In the genomic region with DNA sequence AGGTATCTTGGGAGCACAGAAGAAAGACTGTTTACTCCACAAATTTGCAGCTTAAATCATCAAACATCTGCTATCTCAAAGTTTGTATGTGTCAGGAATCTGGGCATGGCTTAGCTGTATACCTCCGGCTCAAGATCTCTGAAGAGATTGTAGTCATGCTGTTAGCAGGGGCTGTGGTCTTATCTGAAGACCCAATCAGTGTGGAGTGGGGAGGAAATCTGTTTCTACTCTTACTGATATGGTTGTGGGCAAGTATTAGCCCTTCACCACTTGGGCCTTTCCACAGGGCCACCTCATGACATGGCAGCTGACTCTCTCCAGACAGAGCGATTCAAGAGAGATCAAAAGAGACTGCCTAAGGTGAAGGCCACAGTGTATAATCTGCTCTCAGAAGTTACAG, we compare ENCODE assay signal across 32 cellular contexts.
DNase-seq lines count a peak whose midpoint lies in the region; ATAC-seq lines count a peak whose summit lies in the region.
"Had no signal": no experiment of that assay in that cellular context is flagged by ENCODE, and none has a peak within 500 bp of the region (broad histone marks: within the 10 kb centered on the region; RNA-seq: fewer than 3 reads in every experiment).

No MANE protein-coding gene starts in this region.

- peaks cover under 1% of the 10 kb centered on the region for H3K4me1 ChIP-seq in mesendoderm (ENCODE audit: control insufficient read depth, low read depth, low read length)
- H3K4me1 ChIP-seq: A549; BE2C; BLaER1; BLaER1 treated with 17β-estradiol and CSF1 and Interleukin-3, amounts not matched to agents 10 nM and 100 nM had no signal

- H3K56ac ChIP-seq in mesendoderm (ENCODE audit: low read length): no peak overlapping the region

- H4K5ac ChIP-seq in mesendoderm (ENCODE audit: low read length): no peak overlapping the region

- no peak overlapping the region for H3K27ac ChIP-seq in mesendoderm (ENCODE audit: low read depth, low read length)
- H3K27ac ChIP-seq: 22Rv1; A549; BLaER1; BLaER1 treated with 17β-estradiol and CSF1 and Interleukin-3, amounts not matched to agents 10 nM and 100 nM; C4-2B had no signal

- H2BK15ac ChIP-seq in mesendoderm (replicated peaks; ENCODE audit: low read depth): no peak overlapping the region

- H3K79me1 ChIP-seq in mesendoderm (ENCODE audit: low read length): no peaks in the 10 kb centered on the region

- H3K36me3 ChIP-seq in mesendoderm (ENCODE audit: control insufficient read depth, insufficient read depth, low read length): no peaks in the 10 kb centered on the region
- H3K36me3 ChIP-seq: BE2C; BLaER1; BLaER1 treated with 17β-estradiol and CSF1 and Interleukin-3, amounts not matched to agents 10 nM and 100 nM had no signal

- H3K4ac ChIP-seq in mesendoderm (ENCODE audit: low read depth, low read length): no peak overlapping the region

- peak; percentile 36 for DNase-seq in DMS 273 (lab: John Stamatoyannopoulos, UW; ENCODE audit: unreplicated experiment)
- DNase-seq in DMS 273 treated with DMSO at 0.1 percent for 48 hours (lab: John Stamatoyannopoulos, UW): no peak
- peak; percentile 49 to 91 for DNase-seq in NCI-H524 (lab: John Stamatoyannopoulos, UW)
- no peak for DNase-seq in NCI-H524 treated with DMSO at 0.1 percent for 48 hours (lab: John Stamatoyannopoulos, UW)
- DNase-seq in SK-N-DZ (ENCODE audit: low spot score): peak; percentile 51
- DNase-seq in mesendoderm: peak; percentile 34
- no peak for DNase-seq in epidermal melanocyte (ENCODE audit: insufficient read length, low spot score)
- DNase-seq: 8988T; ACHN; AML-193; BE2C; C1 segment of cervical spinal cord; Caco-2; Calu3; CD4-positive, alpha-beta memory T cell; CD4-positive, alpha-beta T cell; CD4-positive, CD25-positive, alpha-beta regulatory T cell; CD8-positive, alpha-beta memory T cell; CD8-positive, alpha-beta T cell; COR-L47; DMS153; DMS53; DMS79; DMS79 treated with DMSO at 0.1 percent for 48 hours; DND-41; EL had no signal

- H2AK5ac ChIP-seq in mesendoderm (ENCODE audit: low read length): no peak overlapping the region

- H3K4me2 ChIP-seq in mesendoderm (ENCODE audit: low read length): no peak overlapping the region
- H3K4me2 ChIP-seq: A549; BLaER1; BLaER1 treated with 17β-estradiol and CSF1 and Interleukin-3, amounts not matched to agents 10 nM and 100 nM had no signal

- ATAC-seq in HG02973 (IDR thresholded peaks at IDR 0.05; ENCODE audit: unreplicated experiment): no peak
- ATAC-seq: A549; CD8-positive, alpha-beta T cell had no signal

- H4K8ac ChIP-seq in mesendoderm (ENCODE audit: low read depth, low read length): no peak overlapping the region

- no peak overlapping the region for H3K9ac ChIP-seq in mesendoderm (ENCODE audit: low read length)
- H3K9ac ChIP-seq: BLaER1; BLaER1 treated with 17β-estradiol and CSF1 and Interleukin-3, amounts not matched to agents 10 nM and 100 nM had no signal

- H2BK120ac ChIP-seq in mesendoderm (ENCODE audit: low read depth, low read length): no peak overlapping the region

- H3K79me2 ChIP-seq in mesendoderm (ENCODE audit: control insufficient read depth, insufficient read depth, low read length): no peaks in the 10 kb centered on the region

- H3K18ac ChIP-seq in mesendoderm (ENCODE audit: low read length): no peak overlapping the region

- no peaks in the 10 kb centered on the region for H3K27me3 ChIP-seq in mesendoderm (ENCODE audit: insufficient read depth, low read length, poor library complexity)
- H3K27me3 ChIP-seq: BE2C; BLaER1; BLaER1 treated with 17β-estradiol and CSF1 and Interleukin-3, amounts not matched to agents 10 nM and 100 nM had no signal

- no peak overlapping the region for H3K4me3 ChIP-seq in mesendoderm (ENCODE audit: low read length)
- H3K4me3 ChIP-seq: A549; BLaER1; BLaER1 treated with 17β-estradiol and CSF1 and Interleukin-3, amounts not matched to agents 10 nM and 100 nM had no signal

- H3K23ac ChIP-seq in mesendoderm (ENCODE audit: low read length): no peak overlapping the region

- no peak overlapping the region for H2BK5ac ChIP-seq in mesendoderm (ENCODE audit: low read length)

- WGBS in mesendoderm (ENCODE audit: extremely low coverage, insufficient coverage, low lambda C conversion rate): no CpG with 5 or more reads among the region's 2 CpGs

Comparison
In these comparisons a context has a peak if more than half of its experiments do, and no peak if none do; other contexts are left out.
1. DNase-seq: peak in DMS 273 (single experiment), NCI-H524 (2 of 2), SK-N-DZ (single experiment) and mesendoderm (single experiment); none in DMS 273 treated with DMSO at 0.1 percent for 48 hours (single experiment), NCI-H524 treated with DMSO at 0.1 percent for 48 hours (single experiment) and epidermal melanocyte (single experiment).